In the genomic region with DNA sequence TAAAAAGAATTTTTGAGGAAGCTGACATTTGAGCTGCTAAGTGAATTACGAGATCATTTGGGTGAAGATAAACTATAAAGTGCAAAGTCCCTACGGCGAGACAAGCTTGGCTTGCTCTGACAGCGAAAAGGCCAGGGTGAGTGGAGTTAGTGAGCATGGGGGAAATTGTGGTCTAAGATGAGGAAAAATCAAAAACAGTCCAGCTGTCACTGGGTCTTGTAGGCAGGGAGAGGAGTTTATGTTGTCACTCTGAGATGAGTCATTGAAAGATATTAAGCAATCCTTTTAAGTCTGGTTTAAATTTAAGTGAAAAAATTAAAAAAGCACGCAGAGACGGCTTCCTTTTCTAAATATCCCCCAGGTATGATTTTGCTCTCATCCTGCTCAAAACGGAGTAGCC, we compare ENCODE assay signal across 19 cellular contexts.
A peak's percentile ranks its signal among the peaks of the same experiment; 100 is the strongest.
DNase-seq lines count a peak whose midpoint lies in the region; ATAC-seq and TF ChIP-seq lines count a peak whose summit lies in the region.
"Had no signal": no experiment of that assay in that cellular context is flagged by ENCODE, and none has a peak within 500 bp of the region (broad histone marks: within the 10 kb centered on the region; RNA-seq: fewer than 3 reads in every experiment).

No MANE protein-coding gene starts in this region.

- ATAC-seq in HG03342 (IDR thresholded peaks at IDR 0.05; ENCODE audit: unreplicated experiment) = no peak
- ATAC-seq in GM18870 (IDR thresholded peaks at IDR 0.05; ENCODE audit: unreplicated experiment) = no peak
- ATAC-seq: activated naive CD4-positive, alpha-beta T cell treated with anti-CD3 and anti-CD28 coated beads, Interleukin-2, amount 50 U/mL, for 72 hours; activated T-cell treated with anti-CD3 and anti-CD28 coated beads, Interleukin-2, amount 50 U/mL, for 4 hours; body of pancreas had no signal

- H3K9me2 ChIP-seq in SK-N-SH = no peaks in the 10 kb centered on the region

- no peak for TF ChIP-seq CTCF in SK-N-SH (IDR thresholded peaks at IDR 0.05)
- TF ChIP-seq CTCF in fibroblast of villous mesenchyme (IDR thresholded peaks at IDR 0.05; ENCODE audit: insufficient read depth, low read depth, low read length) = no peak

- no peak for TF ChIP-seq RAD21 in SK-N-SH (IDR thresholded peaks at IDR 0.05; ENCODE audit: low read length)

- no peaks in the 10 kb centered on the region for H3K79me2 ChIP-seq in SK-N-SH (ENCODE audit: insufficient read depth)

- 72% methylated on average over 7 of the region's 7 CpGs for WGBS in SK-N-SH (ENCODE audit: low lambda C conversion rate)

- H3K4me2 ChIP-seq in BLaER1 treated with 17β-estradiol and CSF1 and Interleukin-3, amounts not matched to agents 10 nM and 100 nM = peak overlapping the region in 8 of 11 experiments; percentile 4 to 36 (median 31); a peak in 10 of 22 replicates
- no peak overlapping the region for H3K4me2 ChIP-seq in SK-N-SH

- no peak overlapping the region for H2AFZ ChIP-seq in SK-N-SH (ENCODE audit: low read depth)

- POLR2A ChIA-PET in SK-N-SH (lab: Yijun Ruan, JAX) = no interaction called here

- DNase-seq in M059J (ENCODE audit: low read depth) (peak; percentile 62), SK-N-SH (no peak), fibroblast of villous mesenchyme (ENCODE audit: low read depth) (peak; percentile 1), SW480 (ENCODE audit: low spot score) (no peak), midbrain (lab: John Stamatoyannopoulos, UW) (no peak)
- DNase-seq: activated CD4-positive, alpha-beta memory T cell treated with anti-CD3 and anti-CD28 coated beads, Interleukin-2, amount 10 ng/mL, durations not matched to agents 7 days and 5 days; activated T-cell treated with anti-CD3 and anti-CD28 coated beads, Interleukin-2, amount 50 U/mL, for 4 hours; body of pancreas; naive B cell; NCI-H1930; NCI-H510A treated with DMSO at 0.1 percent for 48 hours; Peyer's patch; stimulated activated CD4-positive, alpha-beta T cell treated with anti-CD3 and anti-CD28 coated beads, Interleukin-2, amount 100 ng/mL, for 48 hours; uterus had no signal

- no peaks in the 10 kb centered on the region for H3K27me3 ChIP-seq in BLaER1 treated with 17β-estradiol and CSF1 and Interleukin-3, amounts not matched to agents 10 nM and 100 nM
- H3K27me3 ChIP-seq in SK-N-SH (ENCODE audit: insufficient read depth) = no peaks in the 10 kb centered on the region
- H3K27me3 ChIP-seq: body of pancreas, Peyer's patch, uterus had no signal

- no peak overlapping the region for H3K9ac ChIP-seq in BLaER1 treated with 17β-estradiol and CSF1 and Interleukin-3, amounts not matched to agents 10 nM and 100 nM
- H3K9ac ChIP-seq in SK-N-SH = no peak overlapping the region

- TF ChIP-seq EP300 in SK-N-SH (IDR thresholded peaks at IDR 0.05; ENCODE audit: borderline replicate concordance in 1 of 2, low read depth in 1 of 2, low read length in 1 of 2) = no peak

- H3K9me3 ChIP-seq in BLaER1 treated with 17β-estradiol and CSF1 and Interleukin-3, amounts not matched to agents 10 nM and 100 nM (replicated peaks in 1 of 11) = peaks cover 0 to 12% (median 5%) of the 10 kb centered on the region in 11 experiments; a peak in 11 of 22 replicates
- no peaks in the 10 kb centered on the region for H3K9me3 ChIP-seq in SK-N-SH
- H3K9me3 ChIP-seq: body of pancreas, Peyer's patch, uterus had no signal

- H3K36me3 ChIP-seq in BLaER1 treated with 17β-estradiol and CSF1 and Interleukin-3, amounts not matched to agents 10 nM and 100 nM = no peaks in the 10 kb centered on the region
- H3K36me3 ChIP-seq in SK-N-SH (replicated peaks in 1 of 2; ENCODE audit: control insufficient read depth in 1 of 2, insufficient read depth in 2 of 2, low read length in 1 of 2) = no peaks in the 10 kb centered on the region
- H3K36me3 ChIP-seq: Peyer's patch, uterus had no signal

- peaks cover 0 to 17% (median 9%) of the 10 kb centered on the region in 10 experiments; a peak in 11 of 20 replicates for H3K4me1 ChIP-seq in BLaER1 treated with 17β-estradiol and CSF1 and Interleukin-3, amounts not matched to agents 10 nM and 100 nM
- no peaks in the 10 kb centered on the region for H3K4me1 ChIP-seq in SK-N-SH (ENCODE audit: control insufficient read depth in 1 of 2, insufficient read depth in 2 of 2, low read depth in 1 of 2, low read length in 1 of 2)
- H3K4me1 ChIP-seq: Peyer's patch, uterus had no signal

- H3F3A ChIP-seq in SK-N-SH (replicated peaks; ENCODE audit: insufficient read depth) = no peaks in the 10 kb centered on the region

- peak overlapping the region in 10 of 11 experiments; percentile 1 to 66 (median 52); a peak in 17 of 22 replicates for H3K27ac ChIP-seq in BLaER1 treated with 17β-estradiol and CSF1 and Interleukin-3, amounts not matched to agents 10 nM and 100 nM
- H3K27ac ChIP-seq in SK-N-SH (ENCODE audit: low read depth in 2 of 2, low read length in 1 of 2) = no peak overlapping the region
- H3K27ac ChIP-seq: body of pancreas, Peyer's patch, uterus, VCaP had no signal

- no peak overlapping the region for H3K4me3 ChIP-seq in BLaER1 treated with 17β-estradiol and CSF1 and Interleukin-3, amounts not matched to agents 10 nM and 100 nM
- H3K4me3 ChIP-seq in SK-N-SH (ENCODE audit: low read depth in 2 of 2, low read length in 1 of 2) (no peak overlapping the region), fibroblast of villous mesenchyme (ENCODE audit: low read depth, low read length) (no peak overlapping the region)
- H3K4me3 ChIP-seq: body of pancreas, Peyer's patch, uterus had no signal

- H4K20me1 ChIP-seq in BLaER1 treated with 17β-estradiol and CSF1 and Interleukin-3, amounts not matched to agents 10 nM and 100 nM = no peaks in the 10 kb centered on the region
- H4K20me1 ChIP-seq in SK-N-SH (ENCODE audit: insufficient read depth) = no peaks in the 10 kb centered on the region

- CTCF ChIA-PET in SK-N-SH (lab: Yijun Ruan, JAX) = no interaction called here

TF ChIP-seq in SK-N-SH, 30 proteins besides CTCF, POLR2A, EP300 and RAD21:
- TF ChIP-seq TCF12 (IDR thresholded peaks at IDR 0.05) = peak; percentile 24; the same call in 1 of the 2 replicates
- TF ChIP-seq FOXM1 (IDR thresholded peaks at IDR 0.05; ENCODE audit: low read depth) = no peak
TF ChIP-seq in SK-N-SH: peak in this region for 1.

Comparison
In these comparisons a context has a peak if more than half of its experiments do, and no peak if none do; other contexts are left out.
1. H3K27ac ChIP-seq: peak in BLaER1 treated with 17β-estradiol and CSF1 and Interleukin-3, amounts not matched to agents 10 nM and 100 nM (10 of 11); none in SK-N-SH (0 of 2).
2. DNase-seq: peak in M059J (single experiment) and fibroblast of villous mesenchyme (single experiment); none in SK-N-SH (single experiment), SW480 (single experiment) and midbrain (single experiment).